In genomic region chr10:11292576-11293302, GRCh38 we compare ENCODE assay signal across 22 cellular contexts.
DNase-seq lines count a peak whose midpoint lies in the region; ATAC-seq and TF ChIP-seq lines count a peak whose summit lies in the region.
"Had no signal": no experiment of that assay in that cellular context is flagged by ENCODE, and none has a peak within 500 bp of the region (broad histone marks: within the 10 kb centered on the region; RNA-seq: fewer than 3 reads in every experiment).

No MANE protein-coding gene starts in this region.

- H3K27ac ChIP-seq in naive thymus-derived CD4-positive, alpha-beta T cell (ENCODE audit: low read depth, low read length), result no peak overlapping the region
- H3K27ac ChIP-seq: esophagus muscularis mucosa, gastrocnemius medialis, suprapubic skin had no signal

- peaks cover 89% of the 10 kb centered on the region for H3K36me3 Mint-ChIP-seq in stimulated activated naive CD8-positive, alpha-beta T cell treated with anti-CD3 and anti-CD28 coated beads, Interleukin-15, Interleukin-2, amounts not matched to agents 100 ng/mL and 50 ng/mL, for 24 hours (ENCODE audit: low read depth)
- peaks cover 48 to 67% of the 10 kb centered on the region in 2 donors for H3K36me3 Mint-ChIP-seq in activated naive CD4-positive, alpha-beta T cell treated with anti-CD3 and anti-CD28 coated beads, Interleukin-2, amount 50 U/mL, for 72 hours
- peaks cover 31 to 92% (median 59%) of the 10 kb centered on the region in 5 donors for H3K36me3 Mint-ChIP-seq in naive thymus-derived CD4-positive, alpha-beta T cell
- H3K36me3 Mint-ChIP-seq in Caco-2 (ENCODE audit: insufficient read depth, unreplicated experiment), result no peaks in the 10 kb centered on the region

- no peaks in the 10 kb centered on the region for H3K27me3 ChIP-seq in naive thymus-derived CD4-positive, alpha-beta T cell (ENCODE audit: control insufficient read depth in 2 of 2, insufficient read depth in 2 of 2, low read length in 2 of 2)
- peaks cover 1% of the 10 kb centered on the region; the same call in 1 of the 2 replicates for H3K27me3 ChIP-seq in Caco-2 (replicated peaks; ENCODE audit: control insufficient read depth, insufficient read depth, low read length)
- H3K27me3 ChIP-seq: esophagus muscularis mucosa, gastrocnemius medialis, suprapubic skin had no signal

- H3K27me3 Mint-ChIP-seq in stimulated activated naive CD8-positive, alpha-beta T cell treated with anti-CD3 and anti-CD28 coated beads, Interleukin-15, Interleukin-2, amounts not matched to agents 100 ng/mL and 50 ng/mL, for 24 hours, result no peaks in the 10 kb centered on the region
- no peaks in the 10 kb centered on the region for H3K27me3 Mint-ChIP-seq in naive thymus-derived CD4-positive, alpha-beta T cell
- peaks cover 14% of the 10 kb centered on the region for H3K27me3 Mint-ChIP-seq in Caco-2 (ENCODE audit: insufficient read depth, unreplicated experiment)

- no TSS peak for BruUV-seq in Caco-2 (replicated peaks; lab: Mats Ljungman, UMichigan)

- DNase-seq in stimulated activated naive CD8-positive, alpha-beta T cell treated with anti-CD3 and anti-CD28 coated beads, Interleukin-15, Interleukin-2, amounts not matched to agents 100 U/mL and 50 U/mL, for 24 hours, result no peak
- DNase-seq in activated naive CD4-positive, alpha-beta T cell treated with anti-CD3 and anti-CD28 coated beads, Interleukin-2, amount 50 U/mL, for 72 hours (ENCODE audit: low spot score in 2 of 2), result no peak
- no peak for DNase-seq in naive thymus-derived CD4-positive, alpha-beta T cell
- DNase-seq in NCI-H146 treated with DMSO at 0.1 percent for 48 hours (lab: John Stamatoyannopoulos, UW; ENCODE audit: unreplicated experiment) (no peak), Caco-2 (no peak)
- DNase-seq: activated CD4-positive, alpha-beta T cell treated with anti-CD3 and anti-CD28 coated beads for 4 hours; amygdala; central memory CD4-positive, alpha-beta T cell; DMS79; effector CD4-positive, alpha-beta T cell; gastrocnemius medialis; kidney; MM.1S; NCI-H1436 treated with DMSO at 0.1 percent for 48 hours; NCI-H2171 treated with DMSO at 0.1 percent for 48 hours; NCI-H526; right cardiac atrium had no signal

- no peaks in the 10 kb centered on the region for H3K4me1 ChIP-seq in naive thymus-derived CD4-positive, alpha-beta T cell (ENCODE audit: control insufficient read depth in 2 of 2, insufficient read depth in 2 of 2, low read length in 2 of 2)
- no peaks in the 10 kb centered on the region for H3K4me1 ChIP-seq in Caco-2
- H3K4me1 ChIP-seq: gastrocnemius medialis had no signal

- intact Hi-C loops in naive thymus-derived CD4-positive, alpha-beta T cell (cut with micrococcal nuclease), result no loop called here
- intact Hi-C loops in Caco-2 (cut with micrococcal nuclease; ENCODE audit: unreplicated experiment), result no loop called here

- H3K4me3 ChIP-seq in naive thymus-derived CD4-positive, alpha-beta T cell (ENCODE audit: low read length), result no peak overlapping the region
- H3K4me3 ChIP-seq in Caco-2 (ENCODE audit: low read depth, low read length), result no peak overlapping the region
- H3K4me3 ChIP-seq: esophagus muscularis mucosa, gastrocnemius medialis, lung, suprapubic skin had no signal

- POLR2A ChIA-PET in naive thymus-derived CD4-positive, alpha-beta T cell (lab: Charles Lee), result no interaction called here
- POLR2A ChIA-PET in Caco-2 (lab: Charles Lee), result no interaction called here

- peak overlapping the region; percentile 85 for H3K27ac Mint-ChIP-seq in stimulated activated naive CD8-positive, alpha-beta T cell treated with anti-CD3 and anti-CD28 coated beads, Interleukin-15, Interleukin-2, amounts not matched to agents 100 ng/mL and 50 ng/mL, for 24 hours
- peak overlapping the region; percentile 61 to 81 for H3K27ac Mint-ChIP-seq in activated naive CD4-positive, alpha-beta T cell treated with anti-CD3 and anti-CD28 coated beads, Interleukin-2, amount 50 U/mL, for 72 hours
- peak overlapping the region in 7 of 9 donors; percentile 26 to 83 (median 74) for H3K27ac Mint-ChIP-seq in naive thymus-derived CD4-positive, alpha-beta T cell
- no peak overlapping the region for H3K27ac Mint-ChIP-seq in Caco-2 (ENCODE audit: unreplicated experiment)

- CTCF ChIA-PET in naive thymus-derived CD4-positive, alpha-beta T cell (lab: Charles Lee), result no interaction called here
- CTCF ChIA-PET in Caco-2 (lab: Charles Lee), result no interaction called here

- no peak for TF ChIP-seq CTCF in Caco-2 (IDR thresholded peaks at IDR 0.05; ENCODE audit: insufficient read depth in 1 of 2, low read depth in 1 of 2, low read length in 1 of 2, severe bottlenecking in 1 of 2, unreplicated experiment in 1 of 2)

- no peak for ATAC-seq in stimulated activated naive CD8-positive, alpha-beta T cell treated with anti-CD3 and anti-CD28 coated beads, Interleukin-15, Interleukin-2, amounts not matched to agents 100 U/mL and 50 U/mL, for 24 hours
- ATAC-seq in activated naive CD4-positive, alpha-beta T cell treated with anti-CD3 and anti-CD28 coated beads, Interleukin-2, amount 50 U/mL, for 72 hours, result no peak
- no peak for ATAC-seq in naive thymus-derived CD4-positive, alpha-beta T cell
- no peak for ATAC-seq in HG03460 (IDR thresholded peaks at IDR 0.05; ENCODE audit: unreplicated experiment)
- ATAC-seq: gastrocnemius medialis, right cardiac atrium had no signal

- H3K4me1 Mint-ChIP-seq in stimulated activated naive CD8-positive, alpha-beta T cell treated with anti-CD3 and anti-CD28 coated beads, Interleukin-15, Interleukin-2, amounts not matched to agents 100 ng/mL and 50 ng/mL, for 24 hours (ENCODE audit: low read depth), result peaks cover 34% of the 10 kb centered on the region
- H3K4me1 Mint-ChIP-seq in naive thymus-derived CD4-positive, alpha-beta T cell, result peaks cover 9 to 57% (median 26%) of the 10 kb centered on the region in 7 donors
- no peaks in the 10 kb centered on the region for H3K4me1 Mint-ChIP-seq in Caco-2 (ENCODE audit: low read depth, unreplicated experiment)

- H3K4me3 Mint-ChIP-seq in stimulated activated naive CD8-positive, alpha-beta T cell treated with anti-CD3 and anti-CD28 coated beads, Interleukin-15, Interleukin-2, amounts not matched to agents 100 ng/mL and 50 ng/mL, for 24 hours, result no peak overlapping the region
- H3K4me3 Mint-ChIP-seq in naive thymus-derived CD4-positive, alpha-beta T cell, result peak overlapping the region in 1 of 10 donors; percentile 9
- no peak overlapping the region for H3K4me3 Mint-ChIP-seq in Caco-2 (ENCODE audit: unreplicated experiment)

- no peaks in the 10 kb centered on the region for H3K9me3 Mint-ChIP-seq in stimulated activated naive CD8-positive, alpha-beta T cell treated with anti-CD3 and anti-CD28 coated beads, Interleukin-15, Interleukin-2, amounts not matched to agents 100 ng/mL and 50 ng/mL, for 24 hours
- H3K9me3 Mint-ChIP-seq in activated naive CD4-positive, alpha-beta T cell treated with anti-CD3 and anti-CD28 coated beads, Interleukin-2, amount 50 U/mL, for 72 hours, result no peaks in the 10 kb centered on the region
- H3K9me3 Mint-ChIP-seq in naive thymus-derived CD4-positive, alpha-beta T cell, result peaks cover 0 to 6% (median 0%) of the 10 kb centered on the region in 11 donors
- H3K9me3 Mint-ChIP-seq in Caco-2 (ENCODE audit: unreplicated experiment), result no peaks in the 10 kb centered on the region

- peaks cover 35 to 94% (median 42%) of the 10 kb centered on the region in 3 experiments for H3K36me3 ChIP-seq in naive thymus-derived CD4-positive, alpha-beta T cell (ENCODE audit: control insufficient read depth in 2 of 3, insufficient read depth in 3 of 3, low read length in 3 of 3)
- no peaks in the 10 kb centered on the region for H3K36me3 ChIP-seq in Caco-2 (ENCODE audit: control insufficient read depth, insufficient read depth, low read length)

- H3K9me3 ChIP-seq in naive thymus-derived CD4-positive, alpha-beta T cell (ENCODE audit: control insufficient read depth in 2 of 3, low read length in 3 of 3), result no peaks in the 10 kb centered on the region
- no peaks in the 10 kb centered on the region for H3K9me3 ChIP-seq in Caco-2
- H3K9me3 ChIP-seq: esophagus muscularis mucosa, gastrocnemius medialis, suprapubic skin had no signal
